ENCODE assay signal across 10 cellular contexts in genomic region chr4:183430317-183430986, GRCh38. TPM values are rescaled to one million over a fixed set of nuclear protein-coding genes. Genes with fewer than 3 reads are reported as not detected.
A peak's percentile ranks its signal among the peaks of the same experiment; 100 is the strongest.
DNase-seq lines count a peak whose midpoint lies in the region; ATAC-seq and TF ChIP-seq lines count a peak whose summit lies in the region.
"Had no signal": no experiment of that assay in that cellular context is flagged by ENCODE, and none has a peak within 500 bp of the region (broad histone marks: within the 10 kb centered on the region; RNA-seq: fewer than 3 reads in every experiment).

No MANE protein-coding gene starts in this region.

- CTCF ChIA-PET in activated naive CD4-positive, alpha-beta T cell treated with anti-CD3 and anti-CD28 coated beads for 36 hours (lab: Charles Lee) = interaction anchor here (0.6 to 1.4 kb wide), 6 partner anchors 11 to 983 kb away, joined by 3 to 5 read pairs (median 3); no protein-coding TSS in a partner anchor

- H3K27ac Mint-ChIP-seq in activated naive CD4-positive, alpha-beta T cell treated with anti-CD3 and anti-CD28 coated beads for 36 hours = peak overlapping the region; percentile 56

- ATAC-seq in HG02571 (IDR thresholded peaks at IDR 0.05; ENCODE audit: unreplicated experiment) (no peak), HG02840 (IDR thresholded peaks at IDR 0.05; ENCODE audit: low FRiP score, unreplicated experiment) (no peak)

- H3K9me3 ChIP-seq in right atrium auricular region = no peaks in the 10 kb centered on the region
- H3K9me3 ChIP-seq: MG63 had no signal

- peaks cover 44% of the 10 kb centered on the region for H3K4me1 Mint-ChIP-seq in activated naive CD4-positive, alpha-beta T cell treated with anti-CD3 and anti-CD28 coated beads for 36 hours (ENCODE audit: low read depth)

- no peaks in the 10 kb centered on the region for H3K36me3 ChIP-seq in right atrium auricular region
- H3K36me3 ChIP-seq: MG63 had no signal

- no peaks in the 10 kb centered on the region for H3K36me3 Mint-ChIP-seq in activated naive CD4-positive, alpha-beta T cell treated with anti-CD3 and anti-CD28 coated beads for 36 hours (ENCODE audit: low read depth)

- no peaks in the 10 kb centered on the region for H3K27me3 ChIP-seq in right atrium auricular region
- H3K27me3 ChIP-seq: MG63 had no signal

- peak; percentile 20 for DNase-seq in activated CD4-positive, alpha-beta T cell treated with anti-CD3 and anti-CD28 coated beads for 48 hours
- no peak for DNase-seq in activated CD4-positive, alpha-beta T cell treated with anti-CD3 and anti-CD28 coated beads, Interleukin-2, amount 50 U/mL, for 4 hours
- peak; percentile 55 for DNase-seq in activated naive CD4-positive, alpha-beta T cell treated with anti-CD3 and anti-CD28 coated beads for 36 hours
- DNase-seq in right atrium auricular region (ENCODE audit: low spot score) (peak; percentile 42), HUDEP-2 (lab: John Stamatoyannopoulos, UW; ENCODE audit: unreplicated experiment in 76 of 76) (no peak)
- peak; percentile 3 for DNase-seq in stimulated activated naive CD4-positive, alpha-beta T cell treated with Interleukin-2 at 50 U/mL for 16 hours (lab: John Stamatoyannopoulos, UW)
- DNase-seq: ACHN, MG63 had no signal

- H3K4me3 ChIP-seq in right atrium auricular region = no peak overlapping the region
- H3K4me3 ChIP-seq: MG63 had no signal

- intact Hi-C loops in activated naive CD4-positive, alpha-beta T cell treated with anti-CD3 and anti-CD28 coated beads for 36 hours (cut with micrococcal nuclease) = loop anchor here (1.0 kb wide), 1 partner anchor 14 kb away; the partner anchor contains the start of gene CDKN2AIP

- H3K4me3 Mint-ChIP-seq in activated naive CD4-positive, alpha-beta T cell treated with anti-CD3 and anti-CD28 coated beads for 36 hours = peak overlapping the region; percentile 3

- no peaks in the 10 kb centered on the region for H3K27me3 Mint-ChIP-seq in activated naive CD4-positive, alpha-beta T cell treated with anti-CD3 and anti-CD28 coated beads for 36 hours (ENCODE audit: low read depth)

- no peaks in the 10 kb centered on the region for H3K4me1 ChIP-seq in right atrium auricular region

- no peak overlapping the region for H3K27ac ChIP-seq in right atrium auricular region

- no peak for TF ChIP-seq CTCF in right atrium auricular region (IDR thresholded peaks at IDR 0.05)

- H3K9me3 Mint-ChIP-seq in activated naive CD4-positive, alpha-beta T cell treated with anti-CD3 and anti-CD28 coated beads for 36 hours = peaks cover 1% of the 10 kb centered on the region

RNA-seq across cellular contexts. Expression of gene CDKN2AIP, which starts 14.0 kb away (rescaled TPM):
- total RNA-seq in activated naive CD4-positive, alpha-beta T cell treated with anti-CD3 and anti-CD28 coated beads for 36 hours = 10 to 100 TPM; 26.5 to 26.7 TPM
- 10 to 100 TPM in 1 of 2 donors, 1 to 10 TPM in 1; 9.7 to 11.1 TPM for total RNA-seq in right atrium auricular region

Comparison
In these comparisons a context has a peak if more than half of its experiments do, and no peak if none do; other contexts are left out.
1. DNase-seq: peak in activated CD4-positive, alpha-beta T cell treated with anti-CD3 and anti-CD28 coated beads for 48 hours (single experiment), activated naive CD4-positive, alpha-beta T cell treated with anti-CD3 and anti-CD28 coated beads for 36 hours (single experiment), right atrium auricular region (single experiment) and stimulated activated naive CD4-positive, alpha-beta T cell treated with Interleukin-2 at 50 U/mL for 16 hours (single experiment); none in activated CD4-positive, alpha-beta T cell treated with anti-CD3 and anti-CD28 coated beads, Interleukin-2, amount 50 U/mL, for 4 hours (0 of 2) and HUDEP-2 (0 of 76).